33 cellular contexts compared by ENCODE assay signal in genomic region chr6:1247894-1248293, GRCh38.
DNase-seq lines count a peak whose midpoint lies in the region; ATAC-seq, FAIRE-seq and TF ChIP-seq lines count a peak whose summit lies in the region.
"Had no signal": no experiment of that assay in that cellular context is flagged by ENCODE, and none has a peak within 500 bp of the region (broad histone marks: within the 10 kb centered on the region; RNA-seq: fewer than 3 reads in every experiment).

No MANE protein-coding gene starts in this region.

- H3K79me2 ChIP-seq in HepG2 (ENCODE audit: insufficient read depth, low read length): no peaks in the 10 kb centered on the region

- CTCF ChIA-PET in HepG2 (lab: Yijun Ruan, JAX; ENCODE audit: low intra/inter-chr PET ratio, low total read pairs) (no interaction called here), HEK293 (lab: Yijun Ruan, JAX) (no interaction called here)

- no peak overlapping the region for H3K4me3 ChIP-seq in HepG2 (replicated peaks in 1 of 3; ENCODE audit: insufficient read depth in 1 of 3, low read depth in 2 of 3, low read length in 3 of 3)
- no peak overlapping the region for H3K4me3 ChIP-seq in right lobe of liver
- H3K4me3 ChIP-seq in HEK293 (ENCODE audit: low read depth, low read length): no peak overlapping the region
- H3K4me3 ChIP-seq: A549; BLaER1; BLaER1 treated with 17β-estradiol and CSF1 and Interleukin-3, amounts not matched to agents 10 nM and 100 nM had no signal

- in situ Hi-C loops in HepG2 (cut with HindIII; ENCODE audit: extremely low pct_ligation_motif_present, low pct_unique_long_range_greater_than_20kb): no loop called here

- H3K36me3 ChIP-seq in HepG2 (replicated peaks in 1 of 2; ENCODE audit: control insufficient read depth in 1 of 2, insufficient read depth in 2 of 2, low read length in 2 of 2) (no peaks in the 10 kb centered on the region), right lobe of liver (no peaks in the 10 kb centered on the region), HEK293 (ENCODE audit: control insufficient read depth in 2 of 2, insufficient read depth in 1 of 2, low read length in 2 of 2) (no peaks in the 10 kb centered on the region)
- H3K36me3 ChIP-seq: BE2C; BLaER1; BLaER1 treated with 17β-estradiol and CSF1 and Interleukin-3, amounts not matched to agents 10 nM and 100 nM had no signal

- ATAC-seq in HepG2 (no peak), right lobe of liver (no peak)
- ATAC-seq: A549; CD8-positive, alpha-beta T cell had no signal

- POLR2A ChIA-PET in HepG2 (lab: Yijun Ruan, JAX) (interaction anchor here (3.3 kb wide), 1 partner anchor 15 kb away, joined by 9 read pairs; no protein-coding TSS in a partner anchor), HEK293 (lab: Yijun Ruan, JAX) (no interaction called here)

- intact Hi-C loops in HepG2 (cut with micrococcal nuclease; ENCODE audit: unreplicated experiment): no loop called here
- intact Hi-C loops in right lobe of liver (cut with DNase I): no loop called here

- no peaks in the 10 kb centered on the region for H4K20me1 ChIP-seq in HepG2 (ENCODE audit: insufficient read depth, low read length)
- H4K20me1 ChIP-seq: BLaER1; BLaER1 treated with 17β-estradiol and CSF1 and Interleukin-3, amounts not matched to agents 10 nM and 100 nM had no signal

- H3K4me2 ChIP-seq in HepG2 (ENCODE audit: low read depth, low read length): no peak overlapping the region
- H3K4me2 ChIP-seq: A549; BLaER1; BLaER1 treated with 17β-estradiol and CSF1 and Interleukin-3, amounts not matched to agents 10 nM and 100 nM had no signal

- H3K9me3 ChIP-seq in HepG2 (ENCODE audit: low read length) (no peaks in the 10 kb centered on the region), right lobe of liver (no peaks in the 10 kb centered on the region), HEK293 (ENCODE audit: control insufficient read depth, insufficient read depth, low read depth, low read length) (no peaks in the 10 kb centered on the region)
- H3K9me3 ChIP-seq: A549, BE2C, BLaER1 had no signal

- WGBS in HepG2 (ENCODE audit: low lambda C conversion rate): 96% methylated on average over 3 of the region's 3 CpGs
- WGBS in right lobe of liver (ENCODE audit: insufficient coverage, low coverage, low lambda C conversion rate, missing lambda C conversion rate): 72% methylated on average over 3 of the region's 3 CpGs

- TF ChIP-seq POLR2A in HepG2 (IDR thresholded peaks at IDR 0.05; ENCODE audit: insufficient read depth in 1 of 2, low read depth in 2 of 2, low read length in 2 of 2) (no peak), right lobe of liver (IDR thresholded peaks at IDR 0.05) (no peak)

- H3K27ac ChIP-seq in HepG2 (ENCODE audit: extremely low read length, insufficient read depth, low read length) (no peak overlapping the region), right lobe of liver (no peak overlapping the region), HEK293 (ENCODE audit: extremely low read depth, low read depth, low read length) (no peak overlapping the region)
- H3K27ac ChIP-seq: 22Rv1; A549; BLaER1; BLaER1 treated with 17β-estradiol and CSF1 and Interleukin-3, amounts not matched to agents 10 nM and 100 nM; C4-2B had no signal

- TF ChIP-seq RAD21 in HepG2 (CRISPR knock-in tag; IDR thresholded peaks at IDR 0.05): no peak

- TF ChIP-seq CTCF in HepG2 (CRISPR knock-in tag; IDR thresholded peaks at IDR 0.05) (no peak), right lobe of liver (IDR thresholded peaks at IDR 0.05) (no peak), HEK293 (tag by site-specific recombination; IDR thresholded peaks at IDR 0.05) (no peak)

- DNase-seq in HepG2 (ENCODE audit: low spot score): no peak
- no peak for DNase-seq in right lobe of liver
- no peak for DNase-seq in NCI-H187 (lab: John Stamatoyannopoulos, UW)
- no peak for DNase-seq in T-helper 1 cell
- DNase-seq: 8988T; ACHN; AML-193; BE2C; C1 segment of cervical spinal cord; Caco-2; Calu3; CD4-positive, alpha-beta memory T cell; CD4-positive, alpha-beta T cell; CD4-positive, CD25-positive, alpha-beta regulatory T cell; CD8-positive, alpha-beta memory T cell; CD8-positive, alpha-beta T cell; COR-L47; DMS 273 treated with DMSO at 0.1 percent for 48 hours; DMS153; DMS53; DMS79; DMS79 treated with DMSO at 0.1 percent for 48 hours; DND-41; EL had no signal

- no peak overlapping the region for H2AFZ ChIP-seq in HepG2 (ENCODE audit: low read length)

- H3K4me1 ChIP-seq in HepG2 (ENCODE audit: insufficient read depth, low read length): peaks cover 24% of the 10 kb centered on the region
- no peaks in the 10 kb centered on the region for H3K4me1 ChIP-seq in right lobe of liver
- H3K4me1 ChIP-seq in HEK293 (ENCODE audit: control insufficient read depth, insufficient read depth, low read length): peaks cover 11% of the 10 kb centered on the region
- H3K4me1 ChIP-seq: A549; BE2C; BLaER1; BLaER1 treated with 17β-estradiol and CSF1 and Interleukin-3, amounts not matched to agents 10 nM and 100 nM had no signal

- H3K9ac ChIP-seq in HepG2 (ENCODE audit: insufficient read depth, low read depth, low read length): no peak overlapping the region
- H3K9ac ChIP-seq: BLaER1; BLaER1 treated with 17β-estradiol and CSF1 and Interleukin-3, amounts not matched to agents 10 nM and 100 nM had no signal

- TF ChIP-seq EP300 in HepG2 (IDR thresholded peaks at IDR 0.05; ENCODE audit: low read depth in 2 of 2, low read length in 2 of 2) (no peak), HepG2 (CRISPR knock-in tag; IDR thresholded peaks at IDR 0.05; ENCODE audit: borderline replicate concordance) (no peak)

- no peaks in the 10 kb centered on the region for H3K27me3 ChIP-seq in HepG2 (ENCODE audit: control insufficient read depth in 1 of 2, insufficient read depth in 2 of 2, low read length in 2 of 2)
- no peaks in the 10 kb centered on the region for H3K27me3 ChIP-seq in right lobe of liver
- H3K27me3 ChIP-seq: BLaER1; BLaER1 treated with 17β-estradiol and CSF1 and Interleukin-3, amounts not matched to agents 10 nM and 100 nM had no signal

- FAIRE-seq in HepG2 (lab: Jason Lieb, UNC): no peak
- peak; percentile 50 for FAIRE-seq in endometrium (lab: Jason Lieb, UNC)
- FAIRE-seq: A204.1, A549, D721Med had no signal

- no TSS peak for BruUV-seq in HepG2 (replicated peaks; lab: Mats Ljungman, UMichigan)

TF ChIP-seq in HepG2, 621 proteins besides CTCF, POLR2A, EP300 and RAD21:
- TF ChIP-seq ATF7 (IDR thresholded peaks at IDR 0.05): peak; percentile 90
- no peak for TF ChIP-seq ATF7 (CRISPR knock-in tag; IDR thresholded peaks at IDR 0.05)
- TF ChIP-seq, protein P1, sequence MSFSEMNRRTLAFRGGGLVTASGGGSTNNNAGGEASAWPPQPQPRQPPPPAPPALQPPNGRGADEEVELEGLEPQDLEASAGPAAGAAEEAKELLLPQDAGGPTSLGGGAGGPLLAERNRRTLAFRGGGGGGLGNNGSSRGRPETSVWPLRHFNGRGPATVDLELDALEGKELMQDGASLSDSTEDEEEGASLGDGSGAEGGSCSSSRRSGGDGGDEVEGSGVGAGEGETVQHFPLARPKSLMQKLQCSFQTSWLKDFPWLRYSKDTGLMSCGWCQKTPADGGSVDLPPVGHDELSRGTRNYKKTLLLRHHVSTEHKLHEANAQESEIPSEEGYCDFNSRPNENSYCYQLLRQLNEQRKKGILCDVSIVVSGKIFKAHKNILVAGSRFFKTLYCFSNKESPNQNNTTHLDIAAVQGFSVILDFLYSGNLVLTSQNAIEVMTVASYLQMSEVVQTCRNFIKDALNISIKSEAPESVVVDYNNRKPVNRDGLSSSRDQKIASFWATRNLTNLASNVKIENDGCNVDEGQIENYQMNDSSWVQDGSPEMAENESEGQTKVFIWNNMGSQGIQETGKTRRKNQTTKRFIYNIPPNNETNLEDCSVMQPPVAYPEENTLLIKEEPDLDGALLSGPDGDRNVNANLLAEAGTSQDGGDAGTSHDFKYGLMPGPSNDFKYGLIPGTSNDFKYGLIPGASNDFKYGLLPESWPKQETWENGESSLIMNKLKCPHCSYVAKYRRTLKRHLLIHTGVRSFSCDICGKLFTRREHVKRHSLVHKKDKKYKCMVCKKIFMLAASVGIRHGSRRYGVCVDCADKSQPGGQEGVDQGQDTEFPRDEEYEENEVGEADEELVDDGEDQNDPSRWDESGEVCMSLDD (CRISPR knock-in tag; IDR thresholded peaks at IDR 0.05; ENCODE audit: borderline replicate concordance): no peak
- no peak for TF ChIP-seq ZNF766 (CRISPR knock-in tag; IDR thresholded peaks at IDR 0.05; ENCODE audit: borderline replicate concordance)
- 0 out of 2 replicates have a peak, but pooled peaks have one; percentile 25 for TF ChIP-seq CREB1 (IDR thresholded peaks at IDR 0.05)
- TF ChIP-seq CREB1 (CRISPR knock-in tag; IDR thresholded peaks at IDR 0.05): no peak

TF ChIP-seq in HEK293, 187 proteins besides CTCF, POLR2A, EP300 and RAD21:
- no peak for TF ChIP-seq ZBTB21 (tag by site-specific recombination; IDR thresholded peaks at IDR 0.05)
- TF ChIP-seq, protein P2, sequence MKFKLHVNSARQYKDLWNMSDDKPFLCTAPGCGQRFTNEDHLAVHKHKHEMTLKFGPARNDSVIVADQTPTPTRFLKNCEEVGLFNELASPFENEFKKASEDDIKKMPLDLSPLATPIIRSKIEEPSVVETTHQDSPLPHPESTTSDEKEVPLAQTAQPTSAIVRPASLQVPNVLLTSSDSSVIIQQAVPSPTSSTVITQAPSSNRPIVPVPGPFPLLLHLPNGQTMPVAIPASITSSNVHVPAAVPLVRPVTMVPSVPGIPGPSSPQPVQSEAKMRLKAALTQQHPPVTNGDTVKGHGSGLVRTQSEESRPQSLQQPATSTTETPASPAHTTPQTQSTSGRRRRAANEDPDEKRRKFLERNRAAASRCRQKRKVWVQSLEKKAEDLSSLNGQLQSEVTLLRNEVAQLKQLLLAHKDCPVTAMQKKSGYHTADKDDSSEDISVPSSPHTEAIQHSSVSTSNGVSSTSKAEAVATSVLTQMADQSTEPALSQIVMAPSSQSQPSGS (tag by site-specific recombination; IDR thresholded peaks at IDR 0.05; ENCODE audit: low read depth): peak; percentile 78
